1 cellular context compared by ENCODE assay signal in the genomic region with DNA sequence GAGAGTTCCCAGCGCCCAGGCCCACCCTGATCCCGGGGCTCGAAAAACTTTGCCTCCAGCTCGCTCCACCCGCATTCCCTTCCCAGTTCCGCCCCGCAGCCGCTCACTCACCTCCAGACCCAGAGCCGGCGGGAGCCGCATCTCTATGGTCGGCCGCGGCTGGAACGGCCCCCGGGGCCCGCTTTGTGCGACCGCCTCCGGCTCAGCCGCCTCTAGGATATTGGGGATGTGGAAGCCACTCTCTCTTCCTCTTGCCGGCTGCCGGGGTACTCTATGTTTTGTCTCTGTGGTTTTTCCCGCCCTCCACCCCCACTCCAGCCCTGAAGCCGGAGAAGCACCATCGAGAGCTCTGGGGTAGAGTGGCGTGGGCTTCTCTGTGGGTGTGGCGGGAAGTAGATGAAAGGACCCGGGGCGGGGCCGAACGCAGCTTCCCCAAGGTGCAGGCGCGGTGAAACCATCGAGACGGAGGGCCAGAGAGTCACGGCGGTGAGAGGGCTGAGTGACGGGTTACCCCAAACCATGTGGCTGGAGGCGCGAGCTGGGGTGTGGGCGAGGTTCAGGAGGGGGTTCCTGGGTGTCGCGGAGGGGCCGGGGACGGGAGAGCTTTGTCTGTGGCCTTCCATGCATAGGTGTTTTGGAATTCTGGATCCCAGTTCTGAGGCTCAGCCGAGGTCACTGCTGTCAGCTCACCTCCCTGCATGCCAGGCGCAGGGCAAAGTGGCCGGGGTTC.
A peak's percentile ranks its signal among the peaks of the same experiment; 100 is the strongest.
TF ChIP-seq lines count a peak whose summit lies in the region.

A gene with protein sequence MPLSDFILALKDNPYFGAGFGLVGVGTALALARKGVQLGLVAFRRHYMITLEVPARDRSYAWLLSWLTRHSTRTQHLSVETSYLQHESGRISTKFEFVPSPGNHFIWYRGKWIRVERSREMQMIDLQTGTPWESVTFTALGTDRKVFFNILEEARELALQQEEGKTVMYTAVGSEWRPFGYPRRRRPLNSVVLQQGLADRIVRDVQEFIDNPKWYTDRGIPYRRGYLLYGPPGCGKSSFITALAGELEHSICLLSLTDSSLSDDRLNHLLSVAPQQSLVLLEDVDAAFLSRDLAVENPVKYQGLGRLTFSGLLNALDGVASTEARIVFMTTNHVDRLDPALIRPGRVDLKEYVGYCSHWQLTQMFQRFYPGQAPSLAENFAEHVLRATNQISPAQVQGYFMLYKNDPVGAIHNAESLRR (plus strand): TSS at position 426 of the 730 bp plus-strand sequence. CDS start 1,305 bp downstream, outside the sequence.
A gene with protein sequence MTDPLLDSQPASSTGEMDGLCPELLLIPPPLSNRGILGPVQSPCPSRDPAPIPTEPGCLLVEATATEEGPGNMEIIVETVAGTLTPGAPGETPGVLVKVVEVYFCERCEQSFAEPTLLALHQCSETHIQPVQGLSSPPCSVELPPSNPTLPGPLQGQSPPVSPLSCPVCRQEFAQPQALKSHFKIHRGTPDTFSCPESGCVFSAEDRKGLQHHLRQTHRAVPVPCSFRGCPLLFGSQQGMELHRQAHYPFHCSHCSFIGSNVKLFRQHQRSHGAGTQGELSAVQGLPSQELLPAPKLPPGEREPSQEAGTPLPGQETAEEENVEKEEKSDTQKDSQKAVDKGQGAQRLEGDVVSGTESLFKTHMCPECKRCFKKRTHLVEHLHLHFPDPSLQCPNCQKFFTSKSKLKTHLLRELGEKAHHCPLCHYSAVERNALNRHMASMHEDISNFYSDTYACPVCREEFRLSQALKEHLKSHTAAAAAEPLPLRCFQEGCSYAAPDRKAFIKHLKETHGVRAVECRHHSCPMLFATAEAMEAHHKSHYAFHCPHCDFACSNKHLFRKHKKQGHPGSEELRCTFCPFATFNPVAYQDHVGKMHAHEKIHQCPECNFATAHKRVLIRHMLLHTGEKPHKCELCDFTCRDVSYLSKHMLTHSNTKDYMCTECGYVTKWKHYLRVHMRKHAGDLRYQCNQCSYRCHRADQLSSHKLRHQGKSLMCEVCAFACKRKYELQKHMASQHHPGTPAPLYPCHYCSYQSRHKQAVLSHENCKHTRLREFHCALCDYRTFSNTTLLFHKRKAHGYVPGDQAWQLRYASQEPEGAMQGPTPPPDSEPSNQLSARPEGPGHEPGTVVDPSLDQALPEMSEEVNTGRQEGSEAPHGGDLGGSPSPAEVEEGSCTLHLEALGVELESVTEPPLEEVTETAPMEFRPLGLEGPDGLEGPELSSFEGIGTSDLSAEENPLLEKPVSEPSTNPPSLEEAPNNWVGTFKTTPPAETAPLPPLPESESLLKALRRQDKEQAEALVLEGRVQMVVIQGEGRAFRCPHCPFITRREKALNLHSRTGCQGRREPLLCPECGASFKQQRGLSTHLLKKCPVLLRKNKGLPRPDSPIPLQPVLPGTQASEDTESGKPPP (N-terminal part only) (minus strand): TSS at position 366 of the 730 bp plus-strand sequence. CDS start 3,194 bp downstream, outside the sequence.

TF ChIP-seq in liver, 16 proteins besides CTCF, POLR2A, EP300 and RAD21 (continued from another document):
- TF ChIP-seq, protein P1, sequence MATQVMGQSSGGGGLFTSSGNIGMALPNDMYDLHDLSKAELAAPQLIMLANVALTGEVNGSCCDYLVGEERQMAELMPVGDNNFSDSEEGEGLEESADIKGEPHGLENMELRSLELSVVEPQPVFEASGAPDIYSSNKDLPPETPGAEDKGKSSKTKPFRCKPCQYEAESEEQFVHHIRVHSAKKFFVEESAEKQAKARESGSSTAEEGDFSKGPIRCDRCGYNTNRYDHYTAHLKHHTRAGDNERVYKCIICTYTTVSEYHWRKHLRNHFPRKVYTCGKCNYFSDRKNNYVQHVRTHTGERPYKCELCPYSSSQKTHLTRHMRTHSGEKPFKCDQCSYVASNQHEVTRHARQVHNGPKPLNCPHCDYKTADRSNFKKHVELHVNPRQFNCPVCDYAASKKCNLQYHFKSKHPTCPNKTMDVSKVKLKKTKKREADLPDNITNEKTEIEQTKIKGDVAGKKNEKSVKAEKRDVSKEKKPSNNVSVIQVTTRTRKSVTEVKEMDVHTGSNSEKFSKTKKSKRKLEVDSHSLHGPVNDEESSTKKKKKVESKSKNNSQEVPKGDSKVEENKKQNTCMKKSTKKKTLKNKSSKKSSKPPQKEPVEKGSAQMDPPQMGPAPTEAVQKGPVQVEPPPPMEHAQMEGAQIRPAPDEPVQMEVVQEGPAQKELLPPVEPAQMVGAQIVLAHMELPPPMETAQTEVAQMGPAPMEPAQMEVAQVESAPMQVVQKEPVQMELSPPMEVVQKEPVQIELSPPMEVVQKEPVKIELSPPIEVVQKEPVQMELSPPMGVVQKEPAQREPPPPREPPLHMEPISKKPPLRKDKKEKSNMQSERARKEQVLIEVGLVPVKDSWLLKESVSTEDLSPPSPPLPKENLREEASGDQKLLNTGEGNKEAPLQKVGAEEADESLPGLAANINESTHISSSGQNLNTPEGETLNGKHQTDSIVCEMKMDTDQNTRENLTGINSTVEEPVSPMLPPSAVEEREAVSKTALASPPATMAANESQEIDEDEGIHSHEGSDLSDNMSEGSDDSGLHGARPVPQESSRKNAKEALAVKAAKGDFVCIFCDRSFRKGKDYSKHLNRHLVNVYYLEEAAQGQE (IDR thresholded peaks at IDR 0.05) = peak; percentile 60
- TF ChIP-seq, protein P2, sequence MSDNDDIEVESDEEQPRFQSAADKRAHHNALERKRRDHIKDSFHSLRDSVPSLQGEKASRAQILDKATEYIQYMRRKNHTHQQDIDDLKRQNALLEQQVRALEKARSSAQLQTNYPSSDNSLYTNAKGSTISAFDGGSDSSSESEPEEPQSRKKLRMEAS (IDR thresholded peaks at IDR 0.05) = peak; percentile 89
- peak; percentile 53 for TF ChIP-seq TAF1 (conservative IDR thresholded peaks at IDR 0.05)
